ENCODE assay signal across 1 cellular context in the genomic region with DNA sequence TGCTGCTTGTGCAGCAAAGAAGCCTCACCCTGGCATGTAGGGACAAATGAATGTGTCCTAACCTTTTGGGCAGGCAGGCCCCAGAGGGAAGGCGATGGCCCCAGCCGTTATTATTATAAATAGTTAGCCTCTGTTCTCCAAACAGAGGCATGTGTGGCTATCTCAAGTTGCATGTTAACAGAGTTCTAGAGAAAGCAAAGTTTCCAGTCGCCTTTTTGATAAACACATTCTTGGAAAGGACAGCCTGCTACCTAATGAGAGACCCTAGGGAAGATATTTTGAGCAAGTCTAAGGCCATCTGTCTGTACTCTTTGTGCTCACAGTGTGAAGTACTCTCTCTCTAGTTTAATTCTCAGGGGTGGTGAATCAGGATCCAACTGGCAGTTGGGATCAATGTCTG.
TF ChIP-seq lines count a peak whose summit lies in the region.

No MANE protein-coding gene starts in this region.

TF ChIP-seq in IMR-90, 13 proteins besides CTCF, POLR2A, EP300 and RAD21 (continued from another document):
- no peak for TF ChIP-seq NFE2L2 (IDR thresholded peaks at IDR 0.05; ENCODE audit: low read depth, low read length)
- TF ChIP-seq RFX5 (IDR thresholded peaks at IDR 0.05; ENCODE audit: low read depth, low read length) = no peak
- TF ChIP-seq MAZ (IDR thresholded peaks at IDR 0.05; ENCODE audit: borderline replicate concordance, low read depth, low read length) = no peak
TF ChIP-seq in IMR-90: peak in this region for 0.
